30 cellular contexts compared by ENCODE assay signal in genomic region chr19:18114483-18114882, GRCh38. TPM values are rescaled to one million over a fixed set of nuclear protein-coding genes. Genes with fewer than 3 reads are reported as not detected.
"Had no signal": no experiment of that assay in that cellular context is flagged by ENCODE, and none has a peak within 500 bp of the region (broad histone marks: within the 10 kb centered on the region; RNA-seq: fewer than 3 reads in every experiment).

No MANE protein-coding gene starts in this region.

- H3K27me3 Mint-ChIP-seq: dendritic cell treated with granulocyte-macrophage colony-stimulating factor and Interleukin-4, amounts not matched to agents 40 ng/mL and 50 ng/mL, for 4 days; naive thymus-derived CD8-positive, alpha-beta T cell had no signal

- ATAC-seq: esophagus mucosa; gastrocnemius medialis; heart left ventricle; left cardiac atrium; left lung; naive thymus-derived CD8-positive, alpha-beta T cell; sciatic nerve; stimulated activated effector memory CD8-positive, alpha-beta T cell treated with anti-CD3 and anti-CD28 coated beads, Interleukin-12 subunit alpha, Interleukin-12 subunit beta, amount 100 ng/mL, for 72 hours; stimulated activated naive CD8-positive, alpha-beta T cell treated with anti-CD3 and anti-CD28 coated beads, Interleukin-15, Interleukin-2, amounts not matched to agents 100 U/mL and 50 U/mL, for 24 hours had no signal

- DNase-seq: colonic mucosa; effector CD8-positive, alpha-beta T cell; endodermal cell; foreskin fibroblast; gastrocnemius medialis; heart left ventricle; left cardiac atrium; left lung; mesendoderm; midbrain; naive thymus-derived CD8-positive, alpha-beta T cell; nephron progenitor cell; stimulated activated CD4-positive, alpha-beta T cell treated with anti-CD3 and anti-CD28 coated beads, Interleukin-2, amount 100 ng/mL, for 24 hours; stimulated activated CD4-positive, alpha-beta T cell treated with anti-CD3 and anti-CD28 coated beads, Interleukin-4, amount 100 ng/mL, for 24 hours; stimulated activated naive CD8-positive, alpha-beta T cell treated with anti-CD3 and anti-CD28 coated beads, Interleukin-15, Interleukin-2, amounts not matched to agents 100 U/mL and 50 U/mL, for 24 hours; substantia nigra; upper lobe of left lung had no signal

- H3K4me3 Mint-ChIP-seq: dendritic cell treated with granulocyte-macrophage colony-stimulating factor and Interleukin-4, amounts not matched to agents 40 ng/mL and 50 ng/mL, for 4 days; endodermal cell; nephron progenitor cell; stimulated activated effector memory CD8-positive, alpha-beta T cell treated with anti-CD3 and anti-CD28 coated beads, Interleukin-12 subunit alpha, Interleukin-12 subunit beta, amount 100 ng/mL, for 72 hours had no signal

- H3K27ac ChIP-seq: colonic mucosa, epithelial cell of prostate, gastrocnemius medialis, heart left ventricle, hepatocyte, left lung, neutrophil, parathyroid adenoma, thoracic aorta, tibial nerve, upper lobe of left lung had no signal

- H3K27ac Mint-ChIP-seq: dendritic cell treated with granulocyte-macrophage colony-stimulating factor and Interleukin-4, amounts not matched to agents 40 ng/mL and 50 ng/mL, for 4 days; endodermal cell; nephron progenitor cell; progenitor cell of endocrine pancreas had no signal

- H3K9me3 Mint-ChIP-seq: dendritic cell treated with granulocyte-macrophage colony-stimulating factor and Interleukin-4, amounts not matched to agents 40 ng/mL and 50 ng/mL, for 4 days; endodermal cell; naive thymus-derived CD8-positive, alpha-beta T cell; nephron progenitor cell; stimulated activated effector memory CD8-positive, alpha-beta T cell treated with anti-CD3 and anti-CD28 coated beads, Interleukin-12 subunit alpha, Interleukin-12 subunit beta, amount 100 ng/mL, for 72 hours had no signal

RNA-seq across cellular contexts. Expression of gene IL12RB1, which starts 27.7 kb away (rescaled TPM):
- total RNA-seq: endodermal cell, hepatocyte, kidney epithelial cell, progenitor cell of endocrine pancreas, smooth muscle cell had no signal
- polyA plus RNA-seq: hepatocyte, smooth muscle cell had no signal

RNA-seq across cellular contexts. Expression of gene IFI30, which starts 59.1 kb away (rescaled TPM):
- total RNA-seq: progenitor cell of endocrine pancreas had no signal
